ENCODE assay signal across 12 cellular contexts in the genomic region with DNA sequence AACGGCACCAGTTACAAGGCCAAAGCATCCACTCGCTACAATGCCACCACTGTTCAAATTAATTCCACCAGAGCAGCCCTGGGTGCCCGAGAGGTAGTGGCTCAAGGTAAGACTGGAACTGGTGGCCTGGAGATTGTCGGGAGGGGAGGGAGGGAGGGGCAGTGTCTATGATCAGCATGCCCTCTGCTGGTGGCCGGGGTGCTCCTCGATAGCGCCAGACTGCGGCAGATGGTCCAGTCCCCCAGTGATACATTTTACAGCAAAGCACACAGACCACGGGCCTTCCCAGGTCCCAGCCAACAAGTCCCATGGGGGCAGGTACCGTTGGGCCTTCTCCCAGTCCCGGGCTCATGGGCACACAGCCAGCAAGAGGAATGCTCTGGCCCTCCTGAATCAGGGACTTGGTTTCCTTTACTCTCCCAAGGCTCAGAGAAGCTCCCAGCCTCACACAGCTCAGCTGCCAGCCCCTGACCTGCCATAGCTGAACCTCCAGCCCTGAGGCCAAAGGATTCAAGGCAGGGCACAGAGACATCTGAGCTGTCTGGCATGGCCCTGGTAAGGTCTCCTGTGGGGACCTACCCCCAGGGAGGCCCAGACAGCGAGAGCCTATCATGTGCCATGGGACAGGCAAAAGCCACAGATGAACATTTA. TPM values are rescaled to one million over a fixed set of nuclear protein-coding genes. Genes with fewer than 3 reads are reported as not detected.
DNase-seq lines count a peak whose midpoint lies in the region; TF ChIP-seq lines count a peak whose summit lies in the region.
"Had no signal": no experiment of that assay in that cellular context is flagged by ENCODE, and none has a peak within 500 bp of the region (broad histone marks: within the 10 kb centered on the region; RNA-seq: fewer than 3 reads in every experiment).

No MANE protein-coding gene starts in this region.

- no peaks in the 10 kb centered on the region for H3K4me1 Mint-ChIP-seq in HFFc6 (ENCODE audit: low read depth)
- H3K4me1 Mint-ChIP-seq: CD8-positive, alpha-beta memory T cell had no signal

- no peak overlapping the region for H3K4me3 ChIP-seq in NB4 (ENCODE audit: low read depth, low read length)

- no peak overlapping the region for H3K27ac Mint-ChIP-seq in HFFc6
- H3K27ac Mint-ChIP-seq: activated T-helper 1 cell treated with anti-CD3 and anti-CD28 coated beads, Interleukin-12 subunit alpha, Interleukin-12 subunit beta, Interleukin-2, Interleukin-4 antibody, amounts not matched to agents 30 ng/mL and 10 ng/mL and 1 ng/mL, durations not matched to agents 14 hours and 24 hours and 36 hours; CD8-positive, alpha-beta memory T cell had no signal

- peaks cover 10% of the 10 kb centered on the region for H3K9me3 Mint-ChIP-seq in HFFc6
- H3K9me3 Mint-ChIP-seq: activated T-helper 1 cell treated with anti-CD3 and anti-CD28 coated beads, Interleukin-12 subunit alpha, Interleukin-12 subunit beta, Interleukin-2, Interleukin-4 antibody, amounts not matched to agents 30 ng/mL and 10 ng/mL and 1 ng/mL, durations not matched to agents 14 hours and 24 hours and 36 hours; CD8-positive, alpha-beta memory T cell had no signal

- TF ChIP-seq POLR2A in NB4 (IDR thresholded peaks at IDR 0.05; ENCODE audit: extremely low read depth, insufficient read length) = no peak

- TF ChIP-seq CTCF in NB4 (IDR thresholded peaks at IDR 0.05; ENCODE audit: low read depth, low read length) = peak; percentile 23
- no peak; the same call in 1 of the 2 replicates for TF ChIP-seq CTCF in HFFc6 (IDR thresholded peaks at IDR 0.05)

- H3K4me3 Mint-ChIP-seq in HFFc6 = no peak overlapping the region
- H3K4me3 Mint-ChIP-seq: activated T-helper 1 cell treated with anti-CD3 and anti-CD28 coated beads, Interleukin-12 subunit alpha, Interleukin-12 subunit beta, Interleukin-2, Interleukin-4 antibody, amounts not matched to agents 30 ng/mL and 10 ng/mL and 1 ng/mL, durations not matched to agents 14 hours and 24 hours and 36 hours had no signal

- peaks cover 4% of the 10 kb centered on the region; the same call in 1 of the 2 replicates for H3K27me3 Mint-ChIP-seq in HFFc6 (ENCODE audit: insufficient read depth)

- in situ Hi-C loops in SK-MEL-5 (cut with HindIII; ENCODE audit: low pct_unique_long_range_greater_than_20kb, low sequenced_read_pairs) = no loop called here

- peaks cover 5% of the 10 kb centered on the region; the same call in 1 of the 2 replicates for H3K36me3 Mint-ChIP-seq in HFFc6 (ENCODE audit: low read depth)
- H3K36me3 Mint-ChIP-seq: CD8-positive, alpha-beta memory T cell had no signal

- peak; percentile 78 for DNase-seq in DMS 273 treated with DMSO at 0.1 percent for 48 hours (lab: John Stamatoyannopoulos, UW)
- DNase-seq in NB4 (ENCODE audit: low read depth) = peak; percentile 34
- peak; percentile 52 for DNase-seq in SK-MEL-5 (ENCODE audit: low read depth, low spot score)
- DNase-seq in iPS-NIHi7 (ENCODE audit: extremely low spot score) = peak; percentile 59
- no peak for DNase-seq in cortex of kidney (lab: John Stamatoyannopoulos, UW)
- no peak for DNase-seq in UCSD-AML1 (lab: John Stamatoyannopoulos, UW; ENCODE audit: unreplicated experiment)
- no peak for DNase-seq in HFFc6
- DNase-seq in NCI-H774 (lab: John Stamatoyannopoulos, UW) = no peak
- DNase-seq: anterior cingulate cortex; CD8-positive, alpha-beta memory T cell; NCI-H1105 had no signal

RNA-seq across cellular contexts. Expression of a gene that starts 15.3 kb away (rescaled TPM):
- 125 and 132 TPM in 2 replicates for total RNA-seq in SK-MEL-5 (2014; rRNA removed; shearing (Covaris generic))
- polyA plus RNA-seq in SK-MEL-5 (2015; cell fraction: cytosol; rRNA removed) = 282 and 284 TPM in 2 replicates
- polyA plus RNA-seq in SK-MEL-5 (2015; cell fraction: nucleus; rRNA removed) = 32.8 and 50.4 TPM in 2 replicates
- 100 to 1,000 TPM; 103 to 125 (median 111) TPM for total RNA-seq in HFFc6 (2021; fragmentation: NEBNext Ultra II Directional; extraction: Animal tissue kit (Norgen Biotek cat#: 25700))

RNA-seq across cellular contexts. Expression of a gene that starts 41.5 kb away (rescaled TPM):
- total RNA-seq in SK-MEL-5 (2014; rRNA removed; shearing (Covaris generic)) = 1.1 and 2.4 TPM in 2 replicates
- polyA plus RNA-seq in SK-MEL-5 (2015; cell fraction: cytosol; rRNA removed) = 0.11 and 1.3 TPM in 2 replicates
- 0.19 and 2.1 TPM in 2 replicates for polyA plus RNA-seq in SK-MEL-5 (2015; cell fraction: nucleus; rRNA removed)
- total RNA-seq in HFFc6 (2021; fragmentation: NEBNext Ultra II Directional; extraction: Animal tissue kit (Norgen Biotek cat#: 25700)) = under 1 TPM in 4 of 6 experiments, not detected in 2; 0.14 to 0.35 (median 0.30) TPM
- polyA plus RNA-seq: CD8-positive, alpha-beta memory T cell had no signal

RNA-seq across cellular contexts. Expression of a gene that starts 46.4 kb away (rescaled TPM):
- total RNA-seq in SK-MEL-5 (2014; rRNA removed; shearing (Covaris generic)) = 0.40 and 0.96 TPM in 2 replicates
- 0.24 and 3.5 TPM in 2 replicates for polyA plus RNA-seq in SK-MEL-5 (2015; cell fraction: cytosol; rRNA removed)
- 0.65 and 0.84 TPM in 2 replicates for polyA plus RNA-seq in SK-MEL-5 (2015; cell fraction: nucleus; rRNA removed)
- total RNA-seq in HFFc6 (2021; fragmentation: NEBNext Ultra II Directional; extraction: Animal tissue kit (Norgen Biotek cat#: 25700)) = not detected

Comparison
In these comparisons a context has a peak if more than half of its experiments do, and no peak if none do; other contexts are left out.
1. DNase-seq: peak in DMS 273 treated with DMSO at 0.1 percent for 48 hours (single experiment), NB4 (single experiment), SK-MEL-5 (single experiment) and iPS-NIHi7 (single experiment); none in cortex of kidney (single experiment), UCSD-AML1 (single experiment), HFFc6 (single experiment) and NCI-H774 (single experiment).